ENCODE assay signal across 9 cellular contexts in the genomic region with DNA sequence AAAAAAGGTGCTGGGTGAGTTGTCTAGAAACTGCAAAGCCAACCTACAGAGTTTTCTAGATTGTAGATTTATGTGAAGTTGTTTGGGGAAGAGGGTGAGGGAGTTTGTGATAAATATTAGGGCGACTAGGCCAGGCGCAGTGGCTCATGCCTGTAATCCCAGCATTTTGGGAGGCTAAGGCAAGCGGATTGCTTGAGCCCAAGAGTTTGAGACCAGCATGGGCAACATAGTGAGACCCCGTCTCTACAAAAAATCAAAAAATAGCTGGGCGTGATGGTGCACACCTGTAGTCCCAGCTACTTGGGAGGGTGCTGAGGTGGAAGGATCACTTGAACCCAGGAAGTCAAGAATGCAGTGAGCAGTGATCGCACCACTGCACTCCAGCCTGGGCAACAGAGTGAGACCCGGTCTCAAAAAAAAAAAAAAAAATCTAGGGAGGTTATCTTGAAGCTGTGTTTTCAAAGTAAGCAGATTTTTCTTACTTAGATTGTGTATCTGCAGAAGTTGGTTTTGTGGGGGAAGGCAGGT. TPM values are rescaled to one million over a fixed set of nuclear protein-coding genes. Genes with fewer than 3 reads are reported as not detected.
DNase-seq lines count a peak whose midpoint lies in the region; ATAC-seq and TF ChIP-seq lines count a peak whose summit lies in the region.
"Had no signal": no experiment of that assay in that cellular context is flagged by ENCODE, and none has a peak within 500 bp of the region (broad histone marks: within the 10 kb centered on the region; RNA-seq: fewer than 3 reads in every experiment).

No MANE protein-coding gene starts in this region.

- H3K56ac ChIP-seq in mesendoderm (ENCODE audit: low read length): no peak overlapping the region

- H2BK15ac ChIP-seq in mesendoderm (replicated peaks; ENCODE audit: low read depth): no peak overlapping the region

- H3K27me3 Mint-ChIP-seq in MCF 10A (ENCODE audit: insufficient read depth, unreplicated experiment): no peaks in the 10 kb centered on the region

- H3K18ac ChIP-seq in mesendoderm (ENCODE audit: low read length): no peak overlapping the region

- peak overlapping the region; percentile 98 for H3K27ac Mint-ChIP-seq in MCF 10A (ENCODE audit: low read depth, unreplicated experiment)

- H4K8ac ChIP-seq in mesendoderm (ENCODE audit: low read depth, low read length): no peak overlapping the region

- H3K9ac ChIP-seq in mesendoderm (ENCODE audit: low read length): no peak overlapping the region

- no peak overlapping the region for H2BK5ac ChIP-seq in mesendoderm (ENCODE audit: low read length)

- H3K27ac ChIP-seq in heart right ventricle (peak overlapping the region; percentile 72 to 98 (median 92)), mesendoderm (ENCODE audit: low read depth, low read length) (no peak overlapping the region)

- BruUV-seq in MCF 10A (replicated peaks; lab: Mats Ljungman, UMichigan): no TSS peak

- 54 to 78% methylated on average over 7 of the region's 7 CpGs for WGBS in heart right ventricle, 2 donors
- no CpG with 5 or more reads among the region's 7 CpGs for WGBS in mesendoderm (ENCODE audit: extremely low coverage, insufficient coverage, low lambda C conversion rate)

- no peaks in the 10 kb centered on the region for H3K9me3 Mint-ChIP-seq in MCF 10A (ENCODE audit: unreplicated experiment)

- H3K4me3 Mint-ChIP-seq in MCF 10A (ENCODE audit: unreplicated experiment): peak overlapping the region; percentile 94

- H3K9me3 ChIP-seq in heart right ventricle: peaks cover 0 to 12% (median 0%) of the 10 kb centered on the region in 11 donors

- peaks cover 7% of the 10 kb centered on the region for H3K36me3 Mint-ChIP-seq in MCF 10A (ENCODE audit: insufficient read depth, unreplicated experiment)

- CTCF ChIA-PET in MCF 10A (lab: Yijun Ruan, JAX): interaction anchor here (0.6 to 2.1 kb wide), 5 partner anchors 15 to 189 kb away, joined by 3 to 19 read pairs (median 8); no protein-coding TSS in a partner anchor

- H3K4me3 ChIP-seq in heart right ventricle (peak overlapping the region; percentile 54 to 80 (median 60)), mesendoderm (ENCODE audit: low read length) (no peak overlapping the region)

- POLR2A ChIA-PET in MCF 10A (lab: Yijun Ruan, JAX): interaction anchor here (0.5 to 2.5 kb wide), 16 partner anchors 9 to 416 kb away, joined by 3 to 7 read pairs (median 4); partner anchors contain the start of gene TOM1

- H2BK120ac ChIP-seq in mesendoderm (ENCODE audit: low read depth, low read length): no peak overlapping the region

- H3K79me2 ChIP-seq in mesendoderm (ENCODE audit: control insufficient read depth, insufficient read depth, low read length): no peaks in the 10 kb centered on the region

- TF ChIP-seq CTCF in heart right ventricle (IDR thresholded peaks at IDR 0.05) (no peak), MCF 10A (IDR thresholded peaks at IDR 0.05; ENCODE audit: unreplicated experiment) (no peak)

- ATAC-seq in heart right ventricle: peak in 3 of 8 donors; percentile 5 to 15 (median 7)
- no peak for ATAC-seq in Right ventricle myocardium inferior
- no peak for ATAC-seq in GM21825 (IDR thresholded peaks at IDR 0.05; ENCODE audit: unreplicated experiment)
- ATAC-seq in GM19455 (IDR thresholded peaks at IDR 0.05; ENCODE audit: unreplicated experiment): no peak

- H3K4me1 ChIP-seq in heart right ventricle (peaks cover 8 to 48% (median 30%) of the 10 kb centered on the region in 9 donors), mesendoderm (ENCODE audit: control insufficient read depth, low read depth, low read length) (no peaks in the 10 kb centered on the region)

- H4K5ac ChIP-seq in mesendoderm (ENCODE audit: low read length): no peak overlapping the region

- H3K4me2 ChIP-seq in mesendoderm (ENCODE audit: low read length): no peak overlapping the region

- no peak for DNase-seq in heart right ventricle
- DNase-seq in Right ventricle myocardium inferior (ENCODE audit: missing footprints): no peak
- DNase-seq in MCF 10A (ENCODE audit: unreplicated experiment): no peak
- no peak for DNase-seq in mesendoderm
- no peak for DNase-seq in NCI-H526 treated with DMSO at 0.1 percent for 48 hours (lab: John Stamatoyannopoulos, UW)
- DNase-seq in NCI-H1436 treated with DMSO at 0.1 percent for 48 hours (lab: John Stamatoyannopoulos, UW): no peak

- H3K36me3 ChIP-seq in heart right ventricle: peaks cover 0 to 17% (median 0%) of the 10 kb centered on the region in 9 donors
- H3K36me3 ChIP-seq in mesendoderm (ENCODE audit: control insufficient read depth, insufficient read depth, low read length): no peaks in the 10 kb centered on the region

- no peaks in the 10 kb centered on the region for H3K79me1 ChIP-seq in mesendoderm (ENCODE audit: low read length)

- no peak overlapping the region for H3K23ac ChIP-seq in mesendoderm (ENCODE audit: low read length)

- no peaks in the 10 kb centered on the region for H3K27me3 ChIP-seq in heart right ventricle
- H3K27me3 ChIP-seq in mesendoderm (ENCODE audit: insufficient read depth, low read length, poor library complexity): no peaks in the 10 kb centered on the region

- no peak overlapping the region for H2AK5ac ChIP-seq in mesendoderm (ENCODE audit: low read length)

- H3K4me1 Mint-ChIP-seq in MCF 10A (ENCODE audit: insufficient read depth, unreplicated experiment): peaks cover 9% of the 10 kb centered on the region

- peak overlapping the region; percentile 39 for H3K4ac ChIP-seq in mesendoderm (ENCODE audit: low read depth, low read length)

- intact Hi-C loops in heart right ventricle (cut with DNase I): loop anchor here in 1 of 10 donors (5.0 kb wide), 1 partner anchor 188 kb away; no protein-coding TSS in a partner anchor
- intact Hi-C loops in Right ventricle myocardium inferior (cut with DNase I): no loop called here
- intact Hi-C loops in MCF 10A (cut with micrococcal nuclease): no loop called here

RNA-seq across cellular contexts. Expression of gene APOL6, which starts 0.8 kb away (rescaled TPM):
- total RNA-seq in heart right ventricle: 10 to 100 TPM in 2 of 10 donors, 1 to 10 TPM in 8; 4.6 to 51.9 (median 8.7) TPM
- 1 to 10 TPM; 1.7 to 4.0 TPM for polyA plus RNA-seq in heart right ventricle
- total RNA-seq in Right ventricle myocardium inferior: 6.6 TPM
- total RNA-seq in MCF 10A (2022): 7.2 and 9.6 TPM in 2 replicates
- 0.11 TPM for polyA plus RNA-seq in mesendoderm (2013, experiment 1 of 2)
- polyA plus RNA-seq in mesendoderm (2013, experiment 2 of 2): 0.11 TPM

RNA-seq across cellular contexts. Expression of gene MB, which starts 32.0 kb away (rescaled TPM):
- total RNA-seq in heart right ventricle (over 10,000 TPM in 9 of 10 donors, 1,000 to 10,000 TPM in 1; 9,966 to 22,407 (median 14,751) TPM), Right ventricle myocardium inferior (17,829 TPM), MCF 10A (2022) (not detected in 2 replicates)
- over 10,000 TPM in 1 of 2 donors, 1,000 to 10,000 TPM in 1; 8,931 to 10,284 TPM for polyA plus RNA-seq in heart right ventricle
- polyA plus RNA-seq in mesendoderm (2013, experiment 1 of 2): 0.04 TPM
- polyA plus RNA-seq in mesendoderm (2013, experiment 2 of 2): 0.04 TPM
- total RNA-seq: subcutaneous adipose tissue had no signal

Comparison
In these comparisons a context has a peak if more than half of its experiments do, and no peak if none do; other contexts are left out.
1. RNA of gene MB, which starts 32.0 kb away (total RNA-seq): 17,829 TPM in Right ventricle myocardium inferior (single experiment) and 9,966 to 22,407 TPM in heart right ventricle; not detected in MCF 10A; every median in the first group is over 1,000 times any median in the second.